In the genomic region with DNA sequence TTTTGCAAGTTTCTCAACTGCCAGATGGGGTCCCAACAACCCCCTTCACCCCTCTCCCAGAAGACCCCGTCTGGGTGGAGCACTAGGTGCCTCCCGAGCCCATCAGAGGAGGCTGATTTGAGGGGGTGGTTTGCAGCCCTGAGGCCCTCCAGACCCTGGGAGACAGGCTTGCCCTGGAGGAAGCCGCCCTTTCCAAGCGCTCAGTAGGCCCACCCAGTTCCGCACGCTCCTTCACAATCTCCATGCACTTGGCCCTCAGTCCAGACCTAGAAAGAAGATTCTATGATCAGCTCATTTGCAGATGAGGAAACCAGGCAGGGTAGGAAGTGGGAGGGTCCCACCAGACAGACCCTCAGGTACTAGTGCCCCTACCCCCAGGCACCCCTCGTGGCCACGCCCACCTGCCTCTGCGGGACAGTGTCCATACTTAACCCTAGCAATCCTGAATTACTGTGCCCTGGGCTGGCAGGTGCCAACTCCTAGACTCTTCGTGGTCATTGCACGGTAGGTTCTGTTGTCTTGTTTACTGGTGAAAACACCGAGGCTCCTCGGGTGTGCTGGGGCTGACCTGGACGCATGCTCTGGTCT, we compare ENCODE assay signal across 1 cellular context.
TF ChIP-seq lines count a peak whose summit lies in the region.

No MANE protein-coding gene starts in this region.

TF ChIP-seq in K562, 482 proteins besides CTCF, POLR2A, EP300 and RAD21:
- TF ChIP-seq, protein P1, sequence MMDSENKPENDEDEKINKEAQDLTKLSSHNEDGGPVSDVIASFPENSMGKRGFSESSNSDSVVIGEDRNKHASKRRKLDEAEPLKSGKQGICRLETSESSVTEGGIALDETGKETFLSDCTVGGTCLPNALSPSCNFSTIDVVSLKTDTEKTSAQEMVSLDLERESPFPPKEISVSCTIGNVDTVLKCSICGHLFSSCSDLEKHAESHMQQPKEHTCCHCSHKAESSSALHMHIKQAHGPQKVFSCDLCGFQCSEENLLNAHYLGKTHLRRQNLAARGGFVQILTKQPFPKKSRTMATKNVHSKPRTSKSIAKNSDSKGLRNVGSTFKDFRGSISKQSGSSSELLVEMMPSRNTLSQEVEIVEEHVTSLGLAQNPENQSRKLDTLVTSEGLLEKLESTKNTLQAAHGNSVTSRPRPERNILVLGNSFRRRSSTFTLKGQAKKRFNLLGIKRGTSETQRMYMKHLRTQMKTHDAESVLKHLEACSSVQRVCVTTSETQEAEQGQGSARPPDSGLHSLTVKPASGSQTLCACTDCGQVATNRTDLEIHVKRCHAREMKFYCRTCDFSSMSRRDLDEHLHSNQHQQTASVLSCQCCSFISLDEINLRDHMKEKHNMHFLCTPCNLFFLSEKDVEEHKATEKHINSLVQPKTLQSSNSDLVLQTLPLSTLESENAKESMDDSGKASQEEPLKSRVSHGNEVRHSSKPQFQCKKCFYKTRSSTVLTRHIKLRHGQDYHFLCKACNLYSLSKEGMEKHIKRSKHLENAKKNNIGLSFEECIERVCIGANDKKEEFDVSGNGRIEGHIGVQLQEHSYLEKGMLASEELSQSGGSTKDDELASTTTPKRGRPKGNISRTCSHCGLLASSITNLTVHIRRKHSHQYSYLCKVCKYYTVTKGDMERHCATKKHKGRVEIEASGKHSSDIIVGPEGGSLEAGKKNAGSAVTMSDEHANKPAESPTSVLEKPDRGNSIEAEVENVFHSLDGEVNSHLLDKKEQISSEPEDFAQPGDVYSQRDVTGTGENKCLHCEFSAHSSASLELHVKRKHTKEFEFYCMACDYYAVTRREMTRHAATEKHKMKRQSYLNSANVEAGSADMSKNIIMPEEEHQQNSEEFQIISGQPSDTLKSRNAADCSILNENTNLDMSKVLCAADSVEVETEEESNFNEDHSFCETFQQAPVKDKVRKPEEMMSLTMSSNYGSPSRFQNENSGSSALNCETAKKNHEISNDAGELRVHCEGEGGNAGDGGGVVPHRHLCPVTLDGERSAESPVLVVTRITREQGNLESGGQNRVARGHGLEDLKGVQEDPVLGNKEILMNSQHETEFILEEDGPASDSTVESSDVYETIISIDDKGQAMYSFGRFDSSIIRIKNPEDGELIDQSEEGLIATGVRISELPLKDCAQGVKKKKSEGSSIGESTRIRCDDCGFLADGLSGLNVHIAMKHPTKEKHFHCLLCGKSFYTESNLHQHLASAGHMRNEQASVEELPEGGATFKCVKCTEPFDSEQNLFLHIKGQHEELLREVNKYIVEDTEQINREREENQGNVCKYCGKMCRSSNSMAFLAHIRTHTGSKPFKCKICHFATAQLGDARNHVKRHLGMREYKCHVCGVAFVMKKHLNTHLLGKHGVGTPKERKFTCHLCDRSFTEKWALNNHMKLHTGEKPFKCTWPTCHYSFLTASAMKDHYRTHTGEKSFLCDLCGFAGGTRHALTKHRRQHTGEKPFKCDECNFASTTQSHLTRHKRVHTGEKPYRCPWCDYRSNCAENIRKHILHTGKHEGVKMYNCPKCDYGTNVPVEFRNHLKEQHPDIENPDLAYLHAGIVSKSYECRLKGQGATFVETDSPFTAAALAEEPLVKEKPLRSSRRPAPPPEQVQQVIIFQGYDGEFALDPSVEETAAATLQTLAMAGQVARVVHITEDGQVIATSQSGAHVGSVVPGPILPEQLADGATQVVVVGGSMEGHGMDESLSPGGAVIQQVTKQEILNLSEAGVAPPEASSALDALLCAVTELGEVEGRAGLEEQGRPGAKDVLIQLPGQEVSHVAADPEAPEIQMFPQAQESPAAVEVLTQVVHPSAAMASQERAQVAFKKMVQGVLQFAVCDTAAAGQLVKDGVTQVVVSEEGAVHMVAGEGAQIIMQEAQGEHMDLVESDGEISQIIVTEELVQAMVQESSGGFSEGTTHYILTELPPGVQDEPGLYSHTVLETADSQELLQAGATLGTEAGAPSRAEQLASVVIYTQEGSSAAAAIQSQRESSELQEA (IDR thresholded peaks at IDR 0.05; ENCODE audit: low read depth): no peak
- no peak for TF ChIP-seq SAFB (IDR thresholded peaks at IDR 0.05; ENCODE audit: borderline replicate concordance, low read depth, low read length)
- TF ChIP-seq ZBED1 (IDR thresholded peaks at IDR 0.05): no peak
- TF ChIP-seq RHOXF2B (CRISPR knock-in tag; conservative IDR thresholded peaks at IDR 0.05): no peak
- no peak for TF ChIP-seq MEF2A (IDR thresholded peaks at IDR 0.05; ENCODE audit: control insufficient read depth, low read depth, low read length)
- peak; percentile 69; the same call in 1 of the 2 replicates for TF ChIP-seq ZKSCAN1 (IDR thresholded peaks at IDR 0.05; ENCODE audit: low read depth, low read length)
